In the genomic region with DNA sequence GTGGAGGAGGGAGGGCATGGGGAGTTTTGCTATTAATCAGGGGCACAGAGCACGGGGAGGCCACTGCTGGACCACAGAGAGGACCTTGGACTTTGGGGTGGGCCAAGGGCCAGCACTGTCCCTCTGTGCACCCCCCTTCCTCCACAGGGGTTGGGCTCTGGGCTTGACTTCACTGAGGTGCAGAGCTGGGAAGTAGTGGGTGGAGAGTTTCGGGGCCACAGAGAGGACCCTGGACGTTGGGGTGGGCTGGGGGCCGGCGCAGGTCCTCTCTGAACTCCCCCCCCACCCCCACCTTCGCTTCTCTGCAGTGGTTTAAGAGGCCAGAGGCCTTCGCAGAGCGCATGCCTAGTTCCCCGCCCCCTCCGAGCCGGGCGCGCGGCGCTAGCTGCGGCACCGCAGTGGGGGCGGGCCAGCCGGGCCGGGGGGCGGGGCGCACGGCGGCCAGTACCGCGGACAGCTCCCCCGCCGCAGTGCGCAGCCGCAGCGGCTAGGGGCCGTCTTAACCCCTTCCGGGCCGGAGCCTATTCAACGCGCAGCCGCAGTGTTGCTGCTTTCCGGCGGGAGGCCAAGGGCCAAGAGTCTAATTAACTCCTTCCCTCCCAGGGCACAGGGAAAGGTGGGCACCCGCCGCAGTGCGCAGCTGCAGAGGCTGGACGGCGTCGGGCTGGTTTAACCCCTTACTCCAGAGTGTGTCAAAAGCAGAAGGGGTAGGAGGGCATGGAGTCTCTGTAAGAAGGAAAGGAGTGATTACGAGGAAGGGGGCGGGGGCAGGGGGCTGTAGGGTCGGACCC, we compare ENCODE assay signal across 8 cellular contexts. TPM values are rescaled to one million over a fixed set of nuclear protein-coding genes. Genes with fewer than 3 reads are reported as not detected.
DNase-seq lines count a peak whose midpoint lies in the region; ATAC-seq, FAIRE-seq and TF ChIP-seq lines count a peak whose summit lies in the region.

No MANE protein-coding gene starts in this region.

- peaks cover 9% of the 10 kb centered on the region for H3K9me3 ChIP-seq in mammary epithelial cell (replicated peaks; ENCODE audit: insufficient read depth, low read length)

- no TSS peak for BruUV-seq in mammary epithelial cell (replicated peaks; lab: Mats Ljungman, UMichigan)

- H3K9ac ChIP-seq in mammary epithelial cell (ENCODE audit: insufficient read depth, low read length), result no peak overlapping the region

- dilution Hi-C loops in mammary epithelial cell (cut with HindIII; ENCODE audit: low sequenced_read_pairs), result no loop called here

- in situ Hi-C loops in mammary epithelial cell (cut with MboI; ENCODE audit: low sequenced_read_pairs in 2 of 2), result no loop called here

- intact Hi-C loops in mammary epithelial cell (cut with micrococcal nuclease), result no loop called here

- peak; percentile 93 for DNase-seq in GM19239 (ENCODE audit: insufficient read length, low spot score)
- DNase-seq in NCI-H2171 (lab: John Stamatoyannopoulos, UW), result peak; percentile 93
- DNase-seq in mammary epithelial cell, result peak; percentile 33
- peak; percentile 91 for DNase-seq in left kidney (ENCODE audit: low read depth, low spot score)
- peak; percentile 41 to 71 (median 54) for DNase-seq in stimulated activated CD4-positive, alpha-beta T cell treated with anti-CD3 and anti-CD28 coated beads, TNF-alpha, amount 100 ng/mL, for 4 hours (ENCODE audit: low read depth in 3 of 3)
- no peak for DNase-seq in dedifferentiated amniotic fluid mesenchymal stem cell (ENCODE audit: extremely low spot score)

- no peak for ATAC-seq in HG03354 (IDR thresholded peaks at IDR 0.05; ENCODE audit: poor library complexity, severe bottlenecking, unreplicated experiment)

- TF ChIP-seq CTCF in VCaP (conservative IDR thresholded peaks at IDR 0.05) (no peak), mammary epithelial cell (conservative IDR thresholded peaks at IDR 0.05 in 1 of 2, IDR thresholded peaks at IDR 0.05 in 1 of 2; ENCODE audit: extremely low read depth in 1 of 2, insufficient read depth in 1 of 2, low read depth in 1 of 2, low read length in 2 of 2) (no peak)

- CTCF ChIA-PET in mammary epithelial cell (lab: Charles Lee; ENCODE audit: low non-redundant PET), result no interaction called here

- H3K4me2 ChIP-seq in mammary epithelial cell (ENCODE audit: insufficient read depth, low read depth, low read length), result no peak overlapping the region

- H3K4me1 ChIP-seq in mammary epithelial cell (ENCODE audit: insufficient read depth, low read length), result no peaks in the 10 kb centered on the region

- H3K79me2 ChIP-seq in mammary epithelial cell (ENCODE audit: insufficient read depth, low read length), result no peaks in the 10 kb centered on the region

- FAIRE-seq in GM19239 (lab: Jason Lieb, UNC), result no peak

- H3K4me3 ChIP-seq in mammary epithelial cell (replicated peaks in 1 of 3; ENCODE audit: insufficient read depth in 1 of 3, low read depth in 2 of 3, low read length in 3 of 3), result no peak overlapping the region

- H3K27me3 ChIP-seq in mammary epithelial cell (ENCODE audit: insufficient read depth, low read length), result peaks cover 26% of the 10 kb centered on the region

- H4K20me1 ChIP-seq in mammary epithelial cell (ENCODE audit: insufficient read depth, low read length), result no peaks in the 10 kb centered on the region

- H3K27ac ChIP-seq in VCaP (peak overlapping the region; percentile 74; the same call in 1 of the 2 replicates), mammary epithelial cell (ENCODE audit: insufficient read depth, low read depth, low read length) (no peak overlapping the region)

- 28% methylated on average over 8 of the region's 48 CpGs for WGBS in mammary epithelial cell (ENCODE audit: low coverage, missing lambda C conversion rate)

- no peaks in the 10 kb centered on the region for H3K36me3 ChIP-seq in mammary epithelial cell (ENCODE audit: insufficient read depth, low read length)

- H2AFZ ChIP-seq in mammary epithelial cell (ENCODE audit: low read depth, low read length), result no peak overlapping the region

RNA-seq across cellular contexts. Expression of a gene that starts 3.7 kb away (rescaled TPM):
- under 1 TPM; 0.09 to 0.67 TPM for total RNA-seq in mammary epithelial cell
- not detected for polyA plus RNA-seq in mammary epithelial cell
- polyA minus RNA-seq in mammary epithelial cell, result not detected

RNA-seq across cellular contexts. Expression of a gene that starts 39.9 kb away (rescaled TPM):
- total RNA-seq in mammary epithelial cell, result 1 to 10 TPM in 1 of 2 donors, under 1 TPM in 1; 0.75 to 1.3 TPM
- polyA plus RNA-seq in mammary epithelial cell, result 0.24 TPM
- not detected for polyA minus RNA-seq in mammary epithelial cell

RNA-seq across cellular contexts. Expression of a gene that starts 50.8 kb away (rescaled TPM):
- total RNA-seq in mammary epithelial cell, result 10 to 100 TPM; 53.8 to 65.5 TPM
- polyA plus RNA-seq in mammary epithelial cell, result 33.4 TPM
- 11.7 TPM for polyA minus RNA-seq in mammary epithelial cell

RNA-seq across cellular contexts. Expression of a gene that starts 58.6 kb away (rescaled TPM):
- total RNA-seq in mammary epithelial cell, result 10 to 100 TPM; 16.3 to 49.8 TPM
- polyA plus RNA-seq in mammary epithelial cell, result 31.7 TPM
- polyA minus RNA-seq in mammary epithelial cell, result 20.7 TPM
